8 cellular contexts compared by ENCODE assay signal in the genomic region with DNA sequence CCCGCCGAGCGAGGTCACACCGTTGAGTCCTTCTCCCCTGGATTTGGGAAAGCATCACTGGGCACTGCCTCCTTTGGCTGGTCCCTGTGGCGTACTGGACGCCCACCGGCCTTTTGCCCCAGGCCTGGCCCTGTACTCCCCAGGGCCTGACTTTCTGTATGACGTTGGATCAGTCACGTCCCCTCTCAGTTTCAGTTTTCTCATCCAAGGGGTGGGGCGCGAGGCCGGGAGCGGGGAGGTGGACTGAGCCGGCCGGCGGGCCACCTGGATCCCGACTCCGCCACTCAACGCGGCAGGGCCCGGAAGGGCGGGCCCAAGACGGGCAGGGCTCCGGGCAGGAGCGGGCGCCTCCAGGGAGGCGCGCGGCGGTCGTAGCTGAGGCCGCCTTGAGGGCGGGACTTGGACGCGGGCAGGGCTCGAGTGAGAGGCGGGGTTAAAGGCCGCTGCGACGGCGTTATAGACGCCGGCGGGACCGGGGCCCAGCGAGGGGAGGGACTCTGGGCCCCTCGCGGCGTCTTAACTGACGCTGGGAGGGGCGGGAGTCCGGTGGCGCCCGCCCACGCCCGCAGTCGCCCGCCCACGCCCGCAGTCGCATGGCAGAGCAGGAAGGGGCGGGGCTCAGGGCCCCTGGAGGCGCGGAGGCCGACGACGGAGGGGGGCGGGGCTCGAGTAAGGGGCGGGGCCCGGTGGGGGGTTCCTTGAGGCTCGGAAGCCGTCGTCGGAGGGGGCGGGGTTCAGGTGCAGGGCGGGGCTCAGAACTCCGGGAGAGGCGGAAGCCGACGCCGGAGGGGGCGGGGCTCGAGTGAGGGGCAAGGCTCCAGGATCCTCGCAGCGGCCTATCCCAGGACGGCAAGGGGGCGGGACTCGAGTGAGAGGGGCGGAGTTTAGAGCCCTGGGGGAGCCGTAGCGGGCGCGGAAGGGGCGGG. TPM values are rescaled to one million over a fixed set of nuclear protein-coding genes. Genes with fewer than 3 reads are reported as not detected.
DNase-seq lines count a peak whose midpoint lies in the region; ATAC-seq and TF ChIP-seq lines count a peak whose summit lies in the region.

No MANE protein-coding gene starts in this region.

- H3K4me3 ChIP-seq in AG04450 (ENCODE audit: low read depth, low read length), result peak overlapping the region; percentile 48
- H3K4me3 ChIP-seq in iPS-20b (ENCODE audit: low read length), result peak overlapping the region; percentile 43
- H3K4me3 ChIP-seq in skeletal muscle tissue (ENCODE audit: low read length in 3 of 3), result peak overlapping the region; percentile 74 to 76 (median 74)

- DNase-seq in AG04450 (ENCODE audit: low read depth, low spot score) (peak; percentile 98), NCI-H2196 (lab: John Stamatoyannopoulos, UW; ENCODE audit: unreplicated experiment) (peak; percentile 100), T47D (ENCODE audit: low read depth in 1 of 2, low spot score in 1 of 2) (peak; percentile 86 to 97)

- H3K9ac ChIP-seq in iPS-20b (ENCODE audit: low read depth, low read length), result peak overlapping the region; percentile 39; the same call in 1 of the 2 replicates
- peak overlapping the region; percentile 74 to 85 (median 84) for H3K9ac ChIP-seq in skeletal muscle tissue (ENCODE audit: low read depth in 1 of 3, low read length in 3 of 3)

- in situ Hi-C loops in T47D (cut with HindIII; ENCODE audit: low pct_unique_long_range_greater_than_20kb, low sequenced_read_pairs), result no loop called here

- TF ChIP-seq CTCF in AG04450 (IDR thresholded peaks at IDR 0.05; ENCODE audit: low read depth, low read length) (no peak), VCaP (conservative IDR thresholded peaks at IDR 0.05) (no peak)

- CTCF ChIA-PET in AG04450 (lab: Charles Lee), result interaction anchor here (0.6 kb wide), 1 partner anchor 86 kb away, joined by 3 read pairs; no protein-coding TSS in a partner anchor

- peak overlapping the region; percentile 77 for H3K27ac ChIP-seq in AG04450 (ENCODE audit: low read depth, low read length)
- H3K27ac ChIP-seq in VCaP, result peak overlapping the region; percentile 83
- no peak overlapping the region for H3K27ac ChIP-seq in iPS-20b (ENCODE audit: low read length)
- H3K27ac ChIP-seq in skeletal muscle tissue (ENCODE audit: low read depth, low read length), result peak overlapping the region; percentile 96

- H3K4me1 ChIP-seq in iPS-20b (ENCODE audit: insufficient read depth, low read length) (peaks cover 5% of the 10 kb centered on the region; the same call in 1 of the 2 replicates), skeletal muscle tissue (ENCODE audit: control insufficient read depth in 3 of 3, insufficient read depth in 3 of 3, low read length in 3 of 3) (peaks cover 47 to 67% (median 56%) of the 10 kb centered on the region in 3 donors)

- ATAC-seq in GM18907 (IDR thresholded peaks at IDR 0.05; ENCODE audit: unreplicated experiment) (peak; percentile 65), HG03135 (IDR thresholded peaks at IDR 0.05; ENCODE audit: unreplicated experiment) (peak; percentile 63)

- H3K36me3 ChIP-seq in iPS-20b (ENCODE audit: insufficient read depth, low read depth, low read length) (no peaks in the 10 kb centered on the region), skeletal muscle tissue (ENCODE audit: control insufficient read depth in 3 of 3, insufficient read depth in 3 of 3, low read length in 3 of 3) (no peaks in the 10 kb centered on the region)

- H3K27me3 ChIP-seq in AG04450 (ENCODE audit: control insufficient read depth, insufficient read depth, low read length), result no peaks in the 10 kb centered on the region
- peaks cover 14% of the 10 kb centered on the region for H3K27me3 ChIP-seq in iPS-20b (ENCODE audit: insufficient read depth, low read length)
- H3K27me3 ChIP-seq in skeletal muscle tissue (ENCODE audit: control insufficient read depth in 3 of 3, insufficient read depth in 3 of 3, low read length in 3 of 3), result no peaks in the 10 kb centered on the region

- H3K9me3 ChIP-seq in AG04450 (ENCODE audit: control insufficient read depth, insufficient read depth, low read length), result peaks cover 26% of the 10 kb centered on the region
- no peaks in the 10 kb centered on the region for H3K9me3 ChIP-seq in iPS-20b (ENCODE audit: insufficient read depth, low read depth, low read length)
- no peaks in the 10 kb centered on the region for H3K9me3 ChIP-seq in skeletal muscle tissue (ENCODE audit: control insufficient read depth in 3 of 3, low read length in 3 of 3)

- POLR2A ChIA-PET in AG04450 (lab: Yijun Ruan, JAX), result interaction anchor here (0.6 to 1.3 kb wide), 3 partner anchors 20 to 38 kb away, joined by 3 to 4 read pairs (median 4); partner anchors contain the start of gene NINJ1

RNA-seq across cellular contexts. Expression of gene CARD19, which starts 0.5 kb away (rescaled TPM):
- polyA plus RNA-seq in AG04450 (2011; rRNA removed), result 25.2 and 42.6 TPM in 2 replicates
- polyA minus RNA-seq in AG04450 (2011; rRNA and poly(A)+ RNA removed), result 18.1 and 31.7 TPM in 2 replicates
- total RNA-seq in skeletal muscle tissue, result 24.5 TPM

RNA-seq across cellular contexts. Expression of gene SUSD3, which starts 37.0 kb away (rescaled TPM):
- 1.4 and 1.8 TPM in 2 replicates for polyA plus RNA-seq in AG04450 (2011; rRNA removed)
- polyA minus RNA-seq in AG04450 (2011; rRNA and poly(A)+ RNA removed), result 0.78 and 1.1 TPM in 2 replicates
- total RNA-seq in skeletal muscle tissue, result 2.6 TPM

RNA-seq across cellular contexts. Expression of gene NINJ1, which starts 38.6 kb away (rescaled TPM):
- 26.8 and 47.4 TPM in 2 replicates for polyA plus RNA-seq in AG04450 (2011; rRNA removed)
- polyA minus RNA-seq in AG04450 (2011; rRNA and poly(A)+ RNA removed), result 13.9 and 21.1 TPM in 2 replicates
- total RNA-seq in skeletal muscle tissue, result 20.9 TPM
